9 cellular contexts compared by ENCODE assay signal in the genomic region with DNA sequence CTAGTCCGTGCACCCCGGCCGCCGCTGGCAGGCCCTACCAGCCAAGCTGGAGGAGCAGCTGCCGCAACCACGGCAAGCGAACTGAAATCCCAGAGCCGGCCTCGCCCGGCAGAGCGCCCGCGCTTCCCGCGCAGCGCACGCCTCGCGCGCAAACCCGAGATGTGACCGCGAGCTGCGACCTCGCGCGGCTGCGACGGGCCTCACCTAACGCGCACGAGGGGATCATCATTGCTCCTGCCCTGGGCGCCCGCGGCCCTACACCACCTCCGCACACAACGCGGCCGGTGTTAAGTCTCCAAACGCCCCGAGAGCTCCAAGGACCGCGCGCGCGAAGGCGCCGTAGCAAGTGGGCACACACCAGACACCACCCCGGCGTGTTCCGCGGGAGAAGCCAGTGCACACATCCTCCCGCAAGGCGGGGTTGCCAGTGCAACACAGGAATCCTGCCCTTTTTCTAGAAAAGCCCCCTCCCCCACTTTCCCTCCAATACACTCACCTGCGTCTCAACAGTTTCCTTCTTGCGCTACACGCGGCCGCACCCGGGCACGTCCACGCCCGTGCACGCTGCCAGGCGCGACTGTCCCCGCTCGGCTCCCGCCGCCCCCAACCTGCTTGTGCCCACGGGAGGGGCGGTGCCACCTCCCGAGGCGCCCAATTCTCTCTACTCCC. TPM values are rescaled to one million over a fixed set of nuclear protein-coding genes. Genes with fewer than 3 reads are reported as not detected.
DNase-seq lines count a peak whose midpoint lies in the region; ATAC-seq, FAIRE-seq and TF ChIP-seq lines count a peak whose summit lies in the region.
"Had no signal": no experiment of that assay in that cellular context is flagged by ENCODE, and none has a peak within 500 bp of the region (broad histone marks: within the 10 kb centered on the region; RNA-seq: fewer than 3 reads in every experiment).

No MANE protein-coding gene starts in this region.

- FAIRE-seq in keratinocyte (lab: Jason Lieb, UNC): no peak

- peaks cover 4% of the 10 kb centered on the region for H3K9me1 ChIP-seq in keratinocyte (ENCODE audit: control insufficient read depth, extremely low read depth, insufficient read depth, low read length)

- H3K9me3 ChIP-seq in WERI-Rb-1 (ENCODE audit: severe bottlenecking): no peaks in the 10 kb centered on the region
- no peaks in the 10 kb centered on the region for H3K9me3 ChIP-seq in keratinocyte (ENCODE audit: control insufficient read depth, low read depth, low read length)
- H3K9me3 ChIP-seq in skeletal muscle satellite cell (replicated peaks; ENCODE audit: low read length): no peaks in the 10 kb centered on the region

- DNase-seq in DMS53 (lab: John Stamatoyannopoulos, UW) (peak; percentile 81), DMS53 treated with DMSO at 0.1 percent for 48 hours (lab: John Stamatoyannopoulos, UW; ENCODE audit: unreplicated experiment) (no peak), WERI-Rb-1 (peak; percentile 55), keratinocyte (ENCODE audit: low read depth, low spot score) (no peak)
- no peak for DNase-seq in activated effector memory CD4-positive, alpha-beta T cell treated with anti-CD3 and anti-CD28 coated beads, Interleukin-2, amount 50 U/mL, for 16 hours
- no peak for DNase-seq in stimulated activated naive CD4-positive, alpha-beta T cell (lab: John Stamatoyannopoulos, UW)

- peak overlapping the region; percentile 54 for H3K4me3 ChIP-seq in WERI-Rb-1 (ENCODE audit: low read depth, low read length)
- H3K4me3 ChIP-seq in keratinocyte (ENCODE audit: control insufficient read depth in 2 of 3, extremely low read depth in 1 of 3, insufficient read depth in 2 of 3, low read depth in 1 of 3, low read length in 3 of 3): peak overlapping the region; percentile 43 to 76 (median 70)
- H3K4me3 ChIP-seq in skeletal muscle satellite cell (ENCODE audit: low read length): peak overlapping the region; percentile 73

- H3K4me2 ChIP-seq in keratinocyte (ENCODE audit: control insufficient read depth, extremely low read depth, insufficient read depth, low read depth, low read length) (peak overlapping the region; percentile 75), skeletal muscle satellite cell (ENCODE audit: low read length) (peak overlapping the region; percentile 86)

- no peaks in the 10 kb centered on the region for H4K20me1 ChIP-seq in keratinocyte (ENCODE audit: control insufficient read depth, extremely low read depth, insufficient read depth, low read length)

- H3K4me1 ChIP-seq in keratinocyte (ENCODE audit: control insufficient read depth, extremely low read depth, insufficient read depth, low read length) (peaks cover 19% of the 10 kb centered on the region), skeletal muscle satellite cell (ENCODE audit: control insufficient read depth, insufficient read depth, low read length) (peaks cover 14% of the 10 kb centered on the region)

- peak overlapping the region; percentile 44 for H2AFZ ChIP-seq in keratinocyte (ENCODE audit: control insufficient read depth, low read length)

- H3K27me3 ChIP-seq in WERI-Rb-1 (ENCODE audit: insufficient read depth, low read depth, severe bottlenecking) (peaks cover 27% of the 10 kb centered on the region), keratinocyte (ENCODE audit: control insufficient read depth, extremely low read depth, insufficient read depth, low read length) (peaks cover 19% of the 10 kb centered on the region), skeletal muscle satellite cell (ENCODE audit: control insufficient read depth, insufficient read depth, low read length) (peaks cover 38% of the 10 kb centered on the region)

- dilution Hi-C loops in keratinocyte (cut with MboI; ENCODE audit: extremely low pct_ligation_motif_present, low sequenced_read_pairs): no loop called here

- TF ChIP-seq CTCF in WERI-Rb-1 (IDR thresholded peaks at IDR 0.05; ENCODE audit: low read depth, low read length): peak; percentile 28; the same call in 1 of the 2 replicates
- TF ChIP-seq CTCF in keratinocyte (optimal IDR thresholded peaks at IDR 0.05 in 1 of 3, IDR thresholded peaks at IDR 0.05 in 1 of 3, conservative IDR thresholded peaks at IDR 0.05 in 1 of 3; ENCODE audit: extremely low read depth in 1 of 3, insufficient read depth in 2 of 3, low read length in 3 of 3): peak in 1 of 3 experiments; percentile 22

- H3K36me3 ChIP-seq in WERI-Rb-1: no peaks in the 10 kb centered on the region
- no peaks in the 10 kb centered on the region for H3K36me3 ChIP-seq in keratinocyte (ENCODE audit: control insufficient read depth in 2 of 2, extremely low read depth in 1 of 2, insufficient read depth in 2 of 2, low read length in 2 of 2)
- H3K36me3 ChIP-seq in skeletal muscle satellite cell (ENCODE audit: insufficient read depth, low read length): no peaks in the 10 kb centered on the region

- peak overlapping the region; percentile 58 for H3K27ac ChIP-seq in WERI-Rb-1
- no peak overlapping the region for H3K27ac ChIP-seq in keratinocyte (ENCODE audit: control insufficient read depth, insufficient read depth, low read length)

- no peaks in the 10 kb centered on the region for H3K79me2 ChIP-seq in keratinocyte (ENCODE audit: control insufficient read depth, insufficient read depth, low read length)

- no peak for ATAC-seq in HG03175 (IDR thresholded peaks at IDR 0.05; ENCODE audit: unreplicated experiment)

- H3K9ac ChIP-seq in keratinocyte (ENCODE audit: control insufficient read depth, extremely low read depth, insufficient read depth, low read length) (peak overlapping the region; percentile 51), skeletal muscle satellite cell (ENCODE audit: low read depth, low read length) (peak overlapping the region; percentile 29)

RNA-seq across cellular contexts. Expression of a gene that starts 5.2 kb away (rescaled TPM):
- polyA plus RNA-seq in keratinocyte: 1.5 to 4.3 TPM (median 2.9 TPM) in 3 replicates
- 1.0 TPM for polyA plus RNA-seq in keratinocyte (2011; ENCODE audit: low read depth)
- polyA plus RNA-seq in keratinocyte (2011; cell fraction: cytosol; rRNA removed): 1.6 and 3.1 TPM in 2 replicates
- 1.4 and 2.6 TPM in 2 replicates for polyA plus RNA-seq in keratinocyte (2011; cell fraction: nucleus; rRNA removed)
- 0.52 and 1.4 TPM in 2 replicates for polyA plus RNA-seq in keratinocyte (2012; ENCODE audit: low replicate concordance)
- 0.62 to 5.2 TPM (median 1.8 TPM) in 3 replicates for polyA minus RNA-seq in keratinocyte
- polyA minus RNA-seq in keratinocyte (2011; cell fraction: cytosol; rRNA and poly(A)+ RNA removed): 1.2 TPM
- 1.9 and 4.0 TPM in 2 replicates for polyA minus RNA-seq in keratinocyte (2011; cell fraction: nucleus; rRNA and poly(A)+ RNA removed)
- total RNA-seq in skeletal muscle satellite cell (2012; rRNA removed): under 0.01 and 1.3 TPM in 2 replicates
- total RNA-seq: A673 had no signal

Comparison
In these comparisons a context has a peak if more than half of its experiments do, and no peak if none do; other contexts are left out.
1. DNase-seq: peak in DMS53 (single experiment) and WERI-Rb-1 (single experiment); none in DMS53 treated with DMSO at 0.1 percent for 48 hours (single experiment), keratinocyte (single experiment), activated effector memory CD4-positive, alpha-beta T cell treated with anti-CD3 and anti-CD28 coated beads, Interleukin-2, amount 50 U/mL, for 16 hours (single experiment) and stimulated activated naive CD4-positive, alpha-beta T cell (0 of 6).
2. Peak in every context shown above with its lines, with median percentiles within 50 percentile points of each other: H3K4me3 ChIP-seq.